In genomic region chr12:124371366-124371765, GRCh38 we compare ENCODE assay signal across 18 cellular contexts.
A peak's percentile ranks its signal among the peaks of the same experiment; 100 is the strongest.
DNase-seq lines count a peak whose midpoint lies in the region; ATAC-seq, FAIRE-seq and TF ChIP-seq lines count a peak whose summit lies in the region.
"Had no signal": no experiment of that assay in that cellular context is flagged by ENCODE, and none has a peak within 500 bp of the region (broad histone marks: within the 10 kb centered on the region; RNA-seq: fewer than 3 reads in every experiment).

No MANE protein-coding gene starts in this region.

- no peak for TF ChIP-seq EP300 in A549 (IDR thresholded peaks at IDR 0.05)
- no peak for TF ChIP-seq EP300 in esophagus muscularis mucosa (IDR thresholded peaks at IDR 0.05)

- no peak overlapping the region for H3K4me3 Mint-ChIP-seq in GM23338
- H3K4me3 Mint-ChIP-seq: H9; naive thymus-derived CD4-positive, alpha-beta T cell had no signal

- no peak overlapping the region for H3K27ac Mint-ChIP-seq in GM23338
- H3K27ac Mint-ChIP-seq: naive thymus-derived CD4-positive, alpha-beta T cell had no signal

- no peaks in the 10 kb centered on the region for H3K9me3 Mint-ChIP-seq in GM23338
- H3K9me3 Mint-ChIP-seq: H9; naive thymus-derived CD4-positive, alpha-beta T cell had no signal

- no peaks in the 10 kb centered on the region for H3K27me3 ChIP-seq in PC-3 (ENCODE audit: low read length)
- H3K27me3 ChIP-seq in esophagus muscularis mucosa: no peaks in the 10 kb centered on the region
- H3K27me3 ChIP-seq in skeletal muscle tissue (ENCODE audit: control insufficient read depth in 3 of 3, insufficient read depth in 3 of 3, low read length in 3 of 3): no peaks in the 10 kb centered on the region
- H3K27me3 ChIP-seq in GM23338 (ENCODE audit: insufficient read depth): no peaks in the 10 kb centered on the region

- H3F3A ChIP-seq in PC-3 (ENCODE audit: low read length, unreplicated experiment) (peaks cover 4% of the 10 kb centered on the region), GM23338 (replicated peaks; ENCODE audit: low read depth) (no peaks in the 10 kb centered on the region)

- TF ChIP-seq RAD21 in A549 (conservative IDR thresholded peaks at IDR 0.05 in 1 of 2, IDR thresholded peaks at IDR 0.05 in 1 of 2): no peak

- H3K4me1 Mint-ChIP-seq in GM23338: no peaks in the 10 kb centered on the region
- H3K4me1 Mint-ChIP-seq: H9 had no signal

- H3K4me2 ChIP-seq in A549 (peak overlapping the region; percentile 64), PC-3 (ENCODE audit: low read length) (no peak overlapping the region), GM23338 (no peak overlapping the region)

- H3K4me3 ChIP-seq in A549: no peak overlapping the region; the same call in 2 of the 3 replicates
- no peak overlapping the region for H3K4me3 ChIP-seq in PC-3 (ENCODE audit: low read length)
- H3K4me3 ChIP-seq in esophagus muscularis mucosa: no peak overlapping the region
- H3K4me3 ChIP-seq in skeletal muscle tissue (ENCODE audit: low read length in 3 of 3): no peak overlapping the region
- no peak overlapping the region for H3K4me3 ChIP-seq in GM23338
- H3K4me3 ChIP-seq: thoracic aorta had no signal

- H3K9ac ChIP-seq in PC-3 (ENCODE audit: low read length): no peak overlapping the region
- H3K9ac ChIP-seq in skeletal muscle tissue (ENCODE audit: low read depth in 1 of 3, low read length in 3 of 3): peak overlapping the region in 1 of 3 donors; percentile 68

- TF ChIP-seq CTCF in A549 (IDR thresholded peaks at IDR 0.05) (no peak), PC-3 (conservative IDR thresholded peaks at IDR 0.05; ENCODE audit: low read depth, low read length) (no peak), esophagus muscularis mucosa (IDR thresholded peaks at IDR 0.05) (no peak), GM23338 (conservative IDR thresholded peaks at IDR 0.05; ENCODE audit: low read depth in 2 of 2) (no peak)

- peaks cover 19% of the 10 kb centered on the region for H3K36me3 Mint-ChIP-seq in GM23338 (ENCODE audit: low read depth)

- POLR2A ChIA-PET in A549 (lab: Yijun Ruan, JAX): interaction anchor here (0.9 kb wide), 1 partner anchor 10 kb away, joined by 3 read pairs; no protein-coding TSS in a partner anchor
- POLR2A ChIA-PET in PC-3 (lab: Charles Lee; ENCODE audit: unreplicated experiment): no interaction called here

- no TSS peak for BruUV-seq in PC-3 (replicated peaks; lab: Mats Ljungman, UMichigan)

- no peak for TF ChIP-seq POLR2A in A549 (IDR thresholded peaks at IDR 0.05; ENCODE audit: low read length)
- TF ChIP-seq POLR2A in esophagus muscularis mucosa (IDR thresholded peaks at IDR 0.05; ENCODE audit: low read depth): no peak

- H3K27ac ChIP-seq in A549 (peak overlapping the region; percentile 92 to 98), PC-3 (ENCODE audit: low read length) (peak overlapping the region; percentile 74), esophagus muscularis mucosa (replicated peaks in 1 of 4) (peak overlapping the region; percentile 86 to 92 (median 89)), skeletal muscle tissue (ENCODE audit: low read depth, low read length) (peak overlapping the region; percentile 95), GM23338 (ENCODE audit: low read depth) (no peak overlapping the region)

- no peak for FAIRE-seq in A549 (lab: Jason Lieb, UNC)
- FAIRE-seq: islet of Langerhans had no signal

- DNase-seq in A549 (ENCODE audit: low read depth in 1 of 2, low spot score in 1 of 2): no peak
- no peak for DNase-seq in PC-3
- DNase-seq in esophagus muscularis mucosa (ENCODE audit: extremely low spot score): no peak
- no peak for DNase-seq in foreskin melanocyte
- DNase-seq in GM23338 (ENCODE audit: low spot score): no peak
- DNase-seq in NCI-H1436 (lab: John Stamatoyannopoulos, UW): no peak
- no peak for DNase-seq in stimulated activated CD4-positive, alpha-beta T cell treated with anti-CD3 and anti-CD28 coated beads, Interleukin-2, amount 100 ng/mL, for 24 hours
- DNase-seq: activated CD4-positive, alpha-beta T cell treated with anti-CD3 and anti-CD28 coated beads for 4 hours; activated effector memory CD4-positive, alpha-beta T cell treated with Interleukin-2 at 50 U/mL for 16 hours; H9; mammary epithelial cell; naive thymus-derived CD4-positive, alpha-beta T cell; NCI-H187 treated with DMSO at 0.1 percent for 48 hours; NCI-H446; stimulated activated CD8-positive, alpha-beta memory T cell treated with anti-CD3 and anti-CD28 coated beads, Interleukin-4, amount 100 ng/mL, for 48 hours had no signal

- H3K9me2 ChIP-seq in PC-3 (replicated peaks; ENCODE audit: low read length): no peaks in the 10 kb centered on the region
- no peaks in the 10 kb centered on the region for H3K9me2 ChIP-seq in GM23338 (ENCODE audit: insufficient read depth)

- H3K9me3 ChIP-seq in A549 (no peaks in the 10 kb centered on the region), PC-3 (ENCODE audit: low read length) (no peaks in the 10 kb centered on the region), esophagus muscularis mucosa (no peaks in the 10 kb centered on the region), skeletal muscle tissue (ENCODE audit: control insufficient read depth in 3 of 3, low read length in 3 of 3) (no peaks in the 10 kb centered on the region)
- H3K9me3 ChIP-seq: thoracic aorta had no signal

- H3K36me3 ChIP-seq in PC-3 (ENCODE audit: low read depth, low read length): peaks cover 76% of the 10 kb centered on the region
- H3K36me3 ChIP-seq in esophagus muscularis mucosa: peaks cover 22 to 78% (median 64%) of the 10 kb centered on the region in 4 donors
- H3K36me3 ChIP-seq in skeletal muscle tissue (ENCODE audit: control insufficient read depth in 3 of 3, insufficient read depth in 3 of 3, low read length in 3 of 3): peaks cover 25 to 61% (median 55%) of the 10 kb centered on the region in 3 donors
- H3K36me3 ChIP-seq in GM23338 (ENCODE audit: insufficient read depth): no peaks in the 10 kb centered on the region

- CTCF ChIA-PET in A549 (lab: Yijun Ruan, JAX): interaction anchor here (1.2 to 6.5 kb wide), 4 partner anchors 9 to 21 kb away, joined by 5 to 67 read pairs (median 40); no protein-coding TSS in a partner anchor
- CTCF ChIA-PET in PC-3 (lab: Charles Lee): no interaction called here

- intact Hi-C loops in PC-3 (cut with micrococcal nuclease): no loop called here
- intact Hi-C loops in esophagus muscularis mucosa (cut with DNase I): no loop called here

- peaks cover 2% of the 10 kb centered on the region for H3K27me3 Mint-ChIP-seq in GM23338 (ENCODE audit: insufficient read depth, low read depth, poor library complexity)
- H3K27me3 Mint-ChIP-seq: naive thymus-derived CD4-positive, alpha-beta T cell had no signal

- no peak for ATAC-seq in A549
- no peak for ATAC-seq in PC-3
- no peak for ATAC-seq in GM23338
- ATAC-seq: naive thymus-derived CD4-positive, alpha-beta T cell had no signal

- peaks cover 91% of the 10 kb centered on the region for H3K79me2 ChIP-seq in PC-3 (ENCODE audit: low read length)
- H3K79me2 ChIP-seq in GM23338 (replicated peaks; ENCODE audit: insufficient read depth): 0 out of 2 replicates have a peak, but pooled peaks cover 4% of the 10 kb centered on the region

- H3K4me1 ChIP-seq in A549: peaks cover 88% of the 10 kb centered on the region
- H3K4me1 ChIP-seq in PC-3 (ENCODE audit: insufficient read depth, low read length): peaks cover 29% of the 10 kb centered on the region
- H3K4me1 ChIP-seq in esophagus muscularis mucosa: peaks cover 51 to 77% (median 62%) of the 10 kb centered on the region in 4 donors
- H3K4me1 ChIP-seq in skeletal muscle tissue (ENCODE audit: control insufficient read depth in 3 of 3, insufficient read depth in 3 of 3, low read length in 3 of 3): peaks cover 51 to 84% (median 79%) of the 10 kb centered on the region in 3 donors
- no peaks in the 10 kb centered on the region for H3K4me1 ChIP-seq in GM23338 (ENCODE audit: insufficient read depth)

- H4K20me1 ChIP-seq in PC-3 (ENCODE audit: low read length) (peaks cover 49% of the 10 kb centered on the region), GM23338 (replicated peaks; ENCODE audit: insufficient read depth) (peaks cover 2% of the 10 kb centered on the region)

- H2AFZ ChIP-seq in PC-3 (ENCODE audit: low read length) (no peak overlapping the region), GM23338 (no peak overlapping the region)

- WGBS in A549 (ENCODE audit: missing lambda C conversion rate): 80% methylated on average over 13 of the region's 13 CpGs
- WGBS in esophagus muscularis mucosa: 69% methylated on average over 10 of the region's 13 CpGs

TF ChIP-seq in A549, 52 proteins besides CTCF, POLR2A, EP300 and RAD21 (continues in another document):
- TF ChIP-seq POLR2AphosphoS2 (conservative IDR thresholded peaks at IDR 0.05; ENCODE audit: low read length) (no peak), RARB (CRISPR knock-in tag; IDR thresholded peaks at IDR 0.05) (no peak), MAX (IDR thresholded peaks at IDR 0.05) (peak; percentile 23; the same call in 1 of the 2 replicates), HOXB13 (CRISPR knock-in tag; IDR thresholded peaks at IDR 0.05; ENCODE audit: low read depth) (no peak), JUN (IDR thresholded peaks at IDR 0.05) (no peak), RNF2 (IDR thresholded peaks at IDR 0.05; ENCODE audit: borderline replicate concordance, low read depth) (no peak), HOXA7 (CRISPR knock-in tag; IDR thresholded peaks at IDR 0.05) (no peak), FOSL2 (IDR thresholded peaks at IDR 0.05) (no peak), FOSL2 (CRISPR knock-in tag; IDR thresholded peaks at IDR 0.05) (no peak), NFE2L2 (conservative IDR thresholded peaks at IDR 0.05; ENCODE audit: low read length) (no peak), RFX5 (IDR thresholded peaks at IDR 0.05) (no peak)
